In the genomic region with DNA sequence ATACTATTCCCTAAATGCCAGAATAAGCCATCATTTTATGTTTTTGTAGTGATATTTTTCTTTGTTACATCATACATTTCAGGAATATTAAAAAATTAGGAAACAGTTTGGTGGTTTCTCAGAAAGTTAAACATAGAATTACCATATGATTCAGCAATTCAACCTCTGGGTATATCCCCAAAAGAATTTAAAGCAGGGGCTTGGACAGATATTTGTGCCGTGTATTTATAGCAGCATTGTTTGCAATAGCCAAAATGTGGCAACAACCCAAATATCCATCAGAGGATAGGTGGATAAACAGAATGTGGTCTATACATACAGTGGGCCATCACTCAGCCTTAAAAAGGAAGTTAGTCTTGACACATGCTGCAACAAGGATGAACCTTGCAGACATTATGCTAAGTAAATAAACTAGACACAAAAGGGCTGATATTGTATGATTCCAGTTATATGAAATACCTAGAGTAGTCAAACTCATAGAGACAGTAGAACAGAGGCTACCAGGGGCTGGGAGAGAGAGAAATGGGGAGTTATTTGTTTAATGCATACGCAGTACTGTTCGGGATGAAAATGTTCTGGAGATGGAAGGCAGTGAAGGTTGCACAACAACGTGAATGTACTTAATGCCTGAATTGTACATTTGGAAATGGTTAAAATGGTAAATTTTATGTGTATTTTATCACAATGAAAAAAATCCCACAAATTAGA, we compare ENCODE assay signal across 2 cellular contexts.
TF ChIP-seq lines count a peak whose summit lies in the region.

No MANE protein-coding gene starts in this region.

TF ChIP-seq in HepG2, 621 proteins besides CTCF, POLR2A, EP300 and RAD21:
- TF ChIP-seq, protein P1, sequence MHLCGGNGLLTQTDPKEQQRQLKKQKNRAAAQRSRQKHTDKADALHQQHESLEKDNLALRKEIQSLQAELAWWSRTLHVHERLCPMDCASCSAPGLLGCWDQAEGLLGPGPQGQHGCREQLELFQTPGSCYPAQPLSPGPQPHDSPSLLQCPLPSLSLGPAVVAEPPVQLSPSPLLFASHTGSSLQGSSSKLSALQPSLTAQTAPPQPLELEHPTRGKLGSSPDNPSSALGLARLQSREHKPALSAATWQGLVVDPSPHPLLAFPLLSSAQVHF (CRISPR knock-in tag; IDR thresholded peaks at IDR 0.05): no peak
- TF ChIP-seq NR0B2 (CRISPR knock-in tag; IDR thresholded peaks at IDR 0.05) (no peak), POGZ (CRISPR knock-in tag; IDR thresholded peaks at IDR 0.05) (no peak), CEBPB (IDR thresholded peaks at IDR 0.05; ENCODE audit: borderline replicate concordance, low read depth, low read length) (peak; percentile 52)

TF ChIP-seq in K562, 482 proteins besides CTCF, POLR2A, EP300 and RAD21:
- TF ChIP-seq ERF (CRISPR knock-in tag; IDR thresholded peaks at IDR 0.05): no peak
- TF ChIP-seq BRD9 (IDR thresholded peaks at IDR 0.05; ENCODE audit: low read depth, partially characterized antibody): no peak
- TF ChIP-seq CEBPB (tag; IDR thresholded peaks at IDR 0.05): peak; percentile 42; the same call in 1 of the 2 replicates
- TF ChIP-seq MED1 (CRISPR knock-in tag; IDR thresholded peaks at IDR 0.05; ENCODE audit: borderline replicate concordance): no peak
- 0 out of 4 replicates have a peak, but pooled peaks of 1 of the 2 experiments have one; percentile 4 for TF ChIP-seq FOXA3 (CRISPR knock-in tag; conservative IDR thresholded peaks at IDR 0.05 in 1 of 2, IDR thresholded peaks at IDR 0.05 in 1 of 2)
